Comparison of ENCODE assay signal across 8 cellular contexts in the genomic region with DNA sequence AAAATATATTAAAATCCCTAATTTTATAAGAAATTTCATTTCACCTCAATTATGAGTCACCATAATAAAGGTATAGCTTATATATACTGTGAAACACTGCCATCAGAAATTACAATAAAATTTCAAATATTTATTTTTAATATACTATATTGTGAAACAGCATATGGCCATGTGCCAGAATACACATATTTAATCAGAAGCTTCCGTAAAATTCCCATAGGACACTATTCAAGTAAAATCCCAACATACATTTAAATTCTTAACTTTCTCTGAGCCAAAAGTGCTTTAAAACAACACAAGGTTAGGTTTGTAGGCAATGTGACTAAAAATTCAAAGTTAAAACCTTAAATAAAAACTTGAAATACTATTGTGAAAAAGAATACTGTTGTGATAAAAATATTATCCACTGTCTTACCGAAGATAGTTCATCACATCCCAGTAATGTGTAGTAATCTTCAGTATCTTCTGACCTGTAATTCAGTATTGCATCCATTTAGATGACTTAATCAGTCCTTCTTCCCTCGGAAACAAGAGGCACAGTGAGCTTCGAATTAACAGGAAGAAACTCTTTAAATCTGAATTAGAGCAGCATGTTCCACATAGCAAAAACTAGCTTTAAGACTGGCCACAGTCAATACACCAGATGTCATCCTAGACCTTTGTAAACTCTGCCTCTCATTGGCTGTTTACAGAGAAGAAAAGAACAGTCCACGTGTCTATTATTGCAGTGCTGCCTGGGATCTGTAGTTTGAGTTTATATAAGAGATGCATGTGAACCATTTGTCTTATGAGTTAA. TPM values are rescaled to one million over a fixed set of nuclear protein-coding genes. Genes with fewer than 3 reads are reported as not detected.
A peak's percentile ranks its signal among the peaks of the same experiment; 100 is the strongest.
DNase-seq lines count a peak whose midpoint lies in the region; ATAC-seq and TF ChIP-seq lines count a peak whose summit lies in the region.

DNAJC12 (minus strand) TSS at position 670 of the 796 bp plus-strand sequence; CDS start at position 493, 177 bp downstream.

- H3K9me3 ChIP-seq in HUES6 (ENCODE audit: control insufficient read depth, insufficient read depth, low read depth, low read length) (peaks cover 10% of the 10 kb centered on the region), right lobe of liver (no peaks in the 10 kb centered on the region)

- no peaks in the 10 kb centered on the region for H3K27me3 ChIP-seq in HUES6 (ENCODE audit: control insufficient read depth, insufficient read depth, low read length)
- no peaks in the 10 kb centered on the region for H3K27me3 ChIP-seq in right lobe of liver

- DNase-seq in AG09319 (ENCODE audit: extremely low read depth, low read depth) (peak; percentile 4), OCI-M1 (lab: John Stamatoyannopoulos, UW) (peak; percentile 97), cardiac fibroblast (ENCODE audit: low read depth in 2 of 2) (peak; percentile 81 to 86), right lobe of liver (no peak), HK-2 (ENCODE audit: unreplicated experiment) (no peak)

- H3K9ac ChIP-seq in HUES6 (ENCODE audit: low read length), result no peak within 1 kb of the TSS

- WGBS in right lobe of liver (ENCODE audit: insufficient coverage, low coverage, low lambda C conversion rate, missing lambda C conversion rate), result 12% methylated on average over 5 of the region's 5 CpGs
- WGBS in urinary bladder, result 17% methylated on average over 5 of the region's 5 CpGs

- peak; percentile 73 for ATAC-seq in GM18517 (IDR thresholded peaks at IDR 0.05; ENCODE audit: unreplicated experiment)
- peak; percentile 96 to 99 (median 99) for ATAC-seq in right lobe of liver

- TF ChIP-seq CTCF in AG09319 (IDR thresholded peaks at IDR 0.05; ENCODE audit: low read depth, low read length), result no peak
- no peak for TF ChIP-seq CTCF in cardiac fibroblast (IDR thresholded peaks at IDR 0.05; ENCODE audit: low read depth, low read length)
- peak in 1 of 4 donors; percentile 11 for TF ChIP-seq CTCF in right lobe of liver (IDR thresholded peaks at IDR 0.05)

- H3K4me3 ChIP-seq in HUES6 (ENCODE audit: low read depth, low read length) (peak within 1 kb of the TSS; percentile 6; the same call in 1 of the 2 replicates), cardiac fibroblast (replicated peaks in 1 of 2; ENCODE audit: low read depth in 2 of 2, low read length in 2 of 2) (peak within 1 kb of the TSS; percentile 19 to 52), right lobe of liver (peak within 1 kb of the TSS; percentile 10 to 51 (median 48)), urinary bladder (ENCODE audit: low read depth, low read length) (peak within 1 kb of the TSS; percentile 20)

- H3K36me3 ChIP-seq in HUES6 (ENCODE audit: control insufficient read depth, insufficient read depth, low read length) (no peaks in the 10 kb centered on the region), right lobe of liver (no peaks in the 10 kb centered on the region), urinary bladder (ENCODE audit: insufficient read depth) (no peaks in the 10 kb centered on the region)

- no peak within 1 kb of the TSS for H3K27ac ChIP-seq in HUES6 (ENCODE audit: low read depth, low read length)
- H3K27ac ChIP-seq in right lobe of liver, result peak within 1 kb of the TSS; percentile 44 to 72 (median 64)
- H3K27ac ChIP-seq in urinary bladder (ENCODE audit: low read depth), result no peak within 1 kb of the TSS

- intact Hi-C loops in right lobe of liver (cut with DNase I), result no loop called here

- H3K4me1 ChIP-seq in HUES6 (ENCODE audit: control insufficient read depth, insufficient read depth, low read length), result no peaks in the 10 kb centered on the region
- H3K4me1 ChIP-seq in right lobe of liver, result peaks cover 0 to 12% (median 0%) of the 10 kb centered on the region in 4 donors
- no peaks in the 10 kb centered on the region for H3K4me1 ChIP-seq in urinary bladder (ENCODE audit: insufficient read depth)

- TF ChIP-seq POLR2A in right lobe of liver (IDR thresholded peaks at IDR 0.05), result peak; percentile 60

RNA-seq across cellular contexts. Expression of gene DNAJC12, which starts in this region (rescaled TPM):
- total RNA-seq in right lobe of liver, result 10 to 100 TPM; 11.8 to 25.6 (median 20.9) TPM
- total RNA-seq in urinary bladder, result 9.8 TPM
- 3.1 TPM for polyA plus RNA-seq in urinary bladder

Comparison
In these comparisons a context has a peak if more than half of its experiments do, and no peak if none do; other contexts are left out.
1. DNase-seq: peak in AG09319 (single experiment), OCI-M1 (single experiment) and cardiac fibroblast (2 of 2); none in right lobe of liver (0 of 3) and HK-2 (single experiment).
2. H3K27ac ChIP-seq: peak in right lobe of liver (3 of 3); none in HUES6 (single experiment) and urinary bladder (single experiment).
3. Peak in every context shown above with its lines, with median percentiles within 50 percentile points of each other: H3K4me3 ChIP-seq.